In the genomic region with DNA sequence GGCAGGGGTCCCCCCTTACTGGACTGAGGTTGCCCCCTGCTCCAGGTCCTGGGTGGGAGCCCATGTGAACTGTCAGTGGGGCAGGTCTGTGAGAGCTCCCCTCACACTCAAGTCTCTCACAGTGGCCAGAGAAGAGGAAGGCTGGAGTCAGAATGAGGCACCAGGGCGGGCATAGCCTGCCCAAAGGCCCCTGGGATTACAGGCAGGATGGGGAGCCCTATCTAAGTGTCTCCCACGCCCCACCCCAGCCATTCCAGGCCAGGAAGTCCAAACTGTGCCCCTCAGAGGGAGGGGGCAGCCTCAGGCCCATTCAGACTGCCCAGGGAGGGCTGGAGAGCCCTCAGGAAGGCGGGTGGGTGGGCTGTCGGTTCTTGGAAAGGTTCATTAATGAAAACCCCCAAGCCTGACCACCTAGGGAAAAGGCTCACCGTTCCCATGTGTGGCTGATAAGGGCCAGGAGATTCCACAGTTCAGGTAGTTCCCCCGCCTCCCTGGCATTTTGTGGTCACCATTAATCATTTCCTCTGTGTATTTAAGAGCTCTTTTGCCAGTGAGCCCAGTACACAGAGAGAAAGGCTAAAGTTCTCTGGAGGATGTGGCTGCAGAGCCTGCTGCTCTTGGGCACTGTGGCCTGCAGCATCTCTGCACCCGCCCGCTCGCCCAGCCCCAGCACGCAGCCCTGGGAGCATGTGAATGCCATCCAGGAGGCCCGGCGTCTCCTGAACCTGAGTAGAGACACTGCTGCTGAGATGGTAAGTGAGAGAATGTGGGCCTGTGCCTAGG, we compare ENCODE assay signal across 11 cellular contexts. TPM values are rescaled to one million over a fixed set of nuclear protein-coding genes. Genes with fewer than 3 reads are reported as not detected.
DNase-seq lines count a peak whose midpoint lies in the region; ATAC-seq, FAIRE-seq and TF ChIP-seq lines count a peak whose summit lies in the region.
"Had no signal": no experiment of that assay in that cellular context is flagged by ENCODE, and none has a peak within 500 bp of the region (broad histone marks: within the 10 kb centered on the region; RNA-seq: fewer than 3 reads in every experiment).

Gene CSF2, plus strand, starts transcription at position 559 of the 783 bp plus-strand sequence. Its CDS starts 35 bp downstream, at position 594.

- TF ChIP-seq CTCF in endodermal cell (conservative IDR thresholded peaks at IDR 0.05) (no peak), osteocyte (IDR thresholded peaks at IDR 0.05) (no peak)

- peaks cover 19 to 54% of the 10 kb centered on the region in 2 donors for H3K4me1 Mint-ChIP-seq in effector memory CD8-positive, alpha-beta T cell (ENCODE audit: low read depth in 2 of 2)
- H3K4me1 Mint-ChIP-seq in endodermal cell (peaks cover 6% of the 10 kb centered on the region), osteocyte (ENCODE audit: unreplicated experiment) (peaks cover 1% of the 10 kb centered on the region)

- H3K9ac ChIP-seq in endodermal cell (ENCODE audit: extremely low read depth, low read length, poor library complexity, severe bottlenecking) = no peak within 1 kb of the TSS

- peak within 1 kb of the TSS; percentile 25 to 63 for H3K4me3 Mint-ChIP-seq in effector memory CD8-positive, alpha-beta T cell
- H3K4me3 Mint-ChIP-seq in endodermal cell (no peak within 1 kb of the TSS), osteocyte (ENCODE audit: unreplicated experiment) (no peak within 1 kb of the TSS)

- peaks cover 0 to 2% of the 10 kb centered on the region in 2 donors for H3K4me1 ChIP-seq in small intestine (ENCODE audit: control insufficient read depth in 2 of 2, insufficient read depth in 1 of 2, low read depth in 1 of 2, low read length in 1 of 2)
- no peaks in the 10 kb centered on the region for H3K4me1 ChIP-seq in endodermal cell (ENCODE audit: control insufficient read depth, insufficient read depth, low read length)
- H3K4me1 ChIP-seq: left ventricle myocardium inferior had no signal

- H3K27ac ChIP-seq in small intestine (ENCODE audit: low read depth in 1 of 2, low read length in 1 of 2) = no peak within 1 kb of the TSS
- no peak within 1 kb of the TSS for H3K27ac ChIP-seq in endodermal cell (ENCODE audit: low read depth, low read length)
- H3K27ac ChIP-seq: left ventricle myocardium inferior had no signal

- DNase-seq in NCI-H510A treated with DMSO at 0.1 percent for 48 hours (lab: John Stamatoyannopoulos, UW) (peak; percentile 6), NCI-H510A (lab: John Stamatoyannopoulos, UW) (no peak), RPMI7951 (ENCODE audit: low read depth) (peak; percentile 75), small intestine (peak; percentile 35), endodermal cell (no peak), osteocyte (ENCODE audit: extremely low spot score, unreplicated experiment) (no peak)
- no peak for DNase-seq in effector memory CD8-positive, alpha-beta T cell
- DNase-seq: left ventricle myocardium inferior, NCI-H1436 had no signal

- no peaks in the 10 kb centered on the region for H3K9me3 Mint-ChIP-seq in effector memory CD8-positive, alpha-beta T cell
- no peaks in the 10 kb centered on the region for H3K9me3 Mint-ChIP-seq in endodermal cell
- no peaks in the 10 kb centered on the region for H3K9me3 Mint-ChIP-seq in osteocyte (ENCODE audit: unreplicated experiment)

- ATAC-seq in effector memory CD8-positive, alpha-beta T cell (replicated peaks) = peak; percentile 53
- ATAC-seq in GM18870 (IDR thresholded peaks at IDR 0.05; ENCODE audit: unreplicated experiment) = no peak

- H3K27me3 ChIP-seq in small intestine (ENCODE audit: control insufficient read depth in 2 of 2, insufficient read depth in 2 of 2, low read length in 2 of 2) (no peaks in the 10 kb centered on the region), endodermal cell (ENCODE audit: control insufficient read depth, insufficient read depth, low read length, poor library complexity, severe bottlenecking) (no peaks in the 10 kb centered on the region)

- no peaks in the 10 kb centered on the region for H3K27me3 Mint-ChIP-seq in effector memory CD8-positive, alpha-beta T cell
- H3K27me3 Mint-ChIP-seq in endodermal cell (ENCODE audit: insufficient read depth) (no peaks in the 10 kb centered on the region), osteocyte (ENCODE audit: unreplicated experiment) (no peaks in the 10 kb centered on the region)

- no peaks in the 10 kb centered on the region for H3K36me3 ChIP-seq in small intestine (ENCODE audit: control insufficient read depth in 2 of 2, insufficient read depth in 2 of 2, low read length in 2 of 2)
- no peaks in the 10 kb centered on the region for H3K36me3 ChIP-seq in endodermal cell (ENCODE audit: control insufficient read depth, insufficient read depth, low read length)
- H3K36me3 ChIP-seq: left ventricle myocardium inferior had no signal

- FAIRE-seq in small intestine (lab: Jason Lieb, UNC) = no peak

- H3K36me3 Mint-ChIP-seq in effector memory CD8-positive, alpha-beta T cell (ENCODE audit: insufficient read depth) = no peaks in the 10 kb centered on the region
- H3K36me3 Mint-ChIP-seq in endodermal cell (ENCODE audit: low read depth) = no peaks in the 10 kb centered on the region
- no peaks in the 10 kb centered on the region for H3K36me3 Mint-ChIP-seq in osteocyte (ENCODE audit: unreplicated experiment)

- H3K9me3 ChIP-seq in small intestine (ENCODE audit: control insufficient read depth, low read depth) (no peaks in the 10 kb centered on the region), endodermal cell (ENCODE audit: control insufficient read depth, low read length) (no peaks in the 10 kb centered on the region)
- H3K9me3 ChIP-seq: left ventricle myocardium inferior had no signal

- H3K4me3 ChIP-seq in small intestine (ENCODE audit: low read depth in 1 of 2, low read length in 2 of 2) = no peak within 1 kb of the TSS
- no peak within 1 kb of the TSS for H3K4me3 ChIP-seq in endodermal cell (ENCODE audit: low read length)
- H3K4me3 ChIP-seq: left ventricle myocardium inferior had no signal

- peak within 1 kb of the TSS; percentile 62 to 70 for H3K27ac Mint-ChIP-seq in effector memory CD8-positive, alpha-beta T cell
- H3K27ac Mint-ChIP-seq in endodermal cell (no peak within 1 kb of the TSS), osteocyte (ENCODE audit: unreplicated experiment) (no peak within 1 kb of the TSS)

- 67 to 79% (median 68%) methylated on average over 12 of the region's 12 CpGs for WGBS in small intestine, 3 donors
- 90 to 94% methylated on average over 3 to 12 of the region's 12 CpGs for WGBS in endodermal cell (ENCODE audit: insufficient coverage in 1 of 2, insufficient read length in 1 of 2), 2 experiments

RNA-seq across cellular contexts. Expression of gene CSF2, which starts in this region (rescaled TPM):
- total RNA-seq in RPMI7951 (2014; rRNA removed; shearing (Covaris generic)) = 4.8 and 6.4 TPM in 2 replicates
- polyA plus RNA-seq in small intestine = under 1 TPM in 1 of 3 donors, not detected in 2; 0.25 TPM
- total RNA-seq in endodermal cell (not detected), osteocyte (not detected in 2 replicates)
- not detected for polyA plus RNA-seq in endodermal cell (2013, experiment 1 of 2)
- not detected for polyA plus RNA-seq in endodermal cell (2013, experiment 2 of 2)
- total RNA-seq: A673, left ventricle myocardium inferior had no signal

Comparison
In these comparisons a context has a peak if more than half of its experiments do, and no peak if none do; other contexts are left out.
1. DNase-seq: peak in NCI-H510A treated with DMSO at 0.1 percent for 48 hours (single experiment) and RPMI7951 (single experiment); none in NCI-H510A (single experiment), effector memory CD8-positive, alpha-beta T cell (0 of 3), endodermal cell (single experiment) and osteocyte (single experiment).
2. Peak in DNase-seq in small intestine; RNA of the gene not detected or under 1 TPM.
3. H3K27ac Mint-ChIP-seq: peak in effector memory CD8-positive, alpha-beta T cell (2 of 2); none in endodermal cell (single experiment) and osteocyte (single experiment).
4. H3K4me3 Mint-ChIP-seq: peak in effector memory CD8-positive, alpha-beta T cell (2 of 2); none in endodermal cell (single experiment) and osteocyte (single experiment).